Comparison of ENCODE assay signal across 1 cellular context in the genomic region with DNA sequence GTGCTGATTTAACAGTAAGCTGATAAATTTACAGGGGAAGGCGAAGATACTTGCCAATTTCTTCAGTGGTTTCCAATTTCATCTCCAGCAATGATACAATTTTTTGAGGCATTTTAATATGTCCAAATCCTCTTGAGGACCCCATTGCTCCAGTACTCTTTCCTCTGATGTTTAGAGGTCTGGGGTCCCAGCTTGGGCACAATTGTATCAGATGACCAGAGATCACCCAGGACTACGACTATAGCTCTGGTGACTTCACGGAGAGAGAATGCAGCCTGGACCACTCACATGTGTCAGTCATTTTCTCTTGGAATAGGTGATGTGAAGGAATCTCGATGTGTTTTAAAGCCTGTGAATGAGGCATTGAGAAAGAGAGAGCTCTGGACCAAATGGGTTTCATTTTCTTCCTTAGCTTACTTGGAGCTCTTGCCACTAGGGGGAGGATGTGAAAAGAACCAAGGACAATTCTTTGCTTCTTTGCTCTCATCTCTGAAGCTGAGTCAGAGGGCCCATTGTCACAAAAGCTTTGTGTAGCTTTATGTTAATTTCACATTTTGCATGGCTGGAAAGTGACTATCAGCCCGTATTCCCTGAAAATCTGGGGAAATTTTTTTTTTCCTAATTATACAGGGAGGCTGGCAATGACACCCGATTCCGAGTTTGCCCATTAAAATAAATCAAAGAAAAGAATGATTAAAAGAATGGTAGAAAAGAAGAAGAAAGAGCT.
TF ChIP-seq lines count a peak whose summit lies in the region.

No MANE protein-coding gene starts in this region.

TF ChIP-seq in WTC11, 78 proteins besides CTCF, POLR2A, EP300 and RAD21 (continued from another document):
- TF ChIP-seq, protein P1, sequence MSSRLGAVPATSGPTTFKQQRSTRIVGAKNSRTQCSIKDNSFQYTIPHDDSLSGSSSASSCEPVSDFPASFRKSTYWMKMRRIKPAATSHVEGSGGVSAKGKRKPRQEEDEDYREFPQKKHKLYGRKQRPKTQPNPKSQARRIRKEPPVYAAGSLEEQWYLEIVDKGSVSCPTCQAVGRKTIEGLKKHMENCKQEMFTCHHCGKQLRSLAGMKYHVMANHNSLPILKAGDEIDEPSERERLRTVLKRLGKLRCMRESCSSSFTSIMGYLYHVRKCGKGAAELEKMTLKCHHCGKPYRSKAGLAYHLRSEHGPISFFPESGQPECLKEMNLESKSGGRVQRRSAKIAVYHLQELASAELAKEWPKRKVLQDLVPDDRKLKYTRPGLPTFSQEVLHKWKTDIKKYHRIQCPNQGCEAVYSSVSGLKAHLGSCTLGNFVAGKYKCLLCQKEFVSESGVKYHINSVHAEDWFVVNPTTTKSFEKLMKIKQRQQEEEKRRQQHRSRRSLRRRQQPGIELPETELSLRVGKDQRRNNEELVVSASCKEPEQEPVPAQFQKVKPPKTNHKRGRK (CRISPR knock-in tag; IDR thresholded peaks at IDR 0.05; ENCODE audit: borderline replicate concordance): no peak
- TF ChIP-seq, protein P2, sequence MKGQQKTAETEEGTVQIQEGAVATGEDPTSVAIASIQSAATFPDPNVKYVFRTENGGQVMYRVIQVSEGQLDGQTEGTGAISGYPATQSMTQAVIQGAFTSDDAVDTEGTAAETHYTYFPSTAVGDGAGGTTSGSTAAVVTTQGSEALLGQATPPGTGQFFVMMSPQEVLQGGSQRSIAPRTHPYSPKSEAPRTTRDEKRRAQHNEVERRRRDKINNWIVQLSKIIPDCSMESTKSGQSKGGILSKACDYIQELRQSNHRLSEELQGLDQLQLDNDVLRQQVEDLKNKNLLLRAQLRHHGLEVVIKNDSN (CRISPR knock-in tag; IDR thresholded peaks at IDR 0.05): no peak
- TF ChIP-seq, protein P3, sequence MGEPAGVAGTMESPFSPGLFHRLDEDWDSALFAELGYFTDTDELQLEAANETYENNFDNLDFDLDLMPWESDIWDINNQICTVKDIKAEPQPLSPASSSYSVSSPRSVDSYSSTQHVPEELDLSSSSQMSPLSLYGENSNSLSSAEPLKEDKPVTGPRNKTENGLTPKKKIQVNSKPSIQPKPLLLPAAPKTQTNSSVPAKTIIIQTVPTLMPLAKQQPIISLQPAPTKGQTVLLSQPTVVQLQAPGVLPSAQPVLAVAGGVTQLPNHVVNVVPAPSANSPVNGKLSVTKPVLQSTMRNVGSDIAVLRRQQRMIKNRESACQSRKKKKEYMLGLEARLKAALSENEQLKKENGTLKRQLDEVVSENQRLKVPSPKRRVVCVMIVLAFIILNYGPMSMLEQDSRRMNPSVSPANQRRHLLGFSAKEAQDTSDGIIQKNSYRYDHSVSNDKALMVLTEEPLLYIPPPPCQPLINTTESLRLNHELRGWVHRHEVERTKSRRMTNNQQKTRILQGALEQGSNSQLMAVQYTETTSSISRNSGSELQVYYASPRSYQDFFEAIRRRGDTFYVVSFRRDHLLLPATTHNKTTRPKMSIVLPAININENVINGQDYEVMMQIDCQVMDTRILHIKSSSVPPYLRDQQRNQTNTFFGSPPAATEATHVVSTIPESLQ (CRISPR knock-in tag; IDR thresholded peaks at IDR 0.05): no peak
- TF ChIP-seq FOXP1 (CRISPR knock-in tag; IDR thresholded peaks at IDR 0.05; ENCODE audit: borderline replicate concordance): no peak
- TF ChIP-seq, protein P4, sequence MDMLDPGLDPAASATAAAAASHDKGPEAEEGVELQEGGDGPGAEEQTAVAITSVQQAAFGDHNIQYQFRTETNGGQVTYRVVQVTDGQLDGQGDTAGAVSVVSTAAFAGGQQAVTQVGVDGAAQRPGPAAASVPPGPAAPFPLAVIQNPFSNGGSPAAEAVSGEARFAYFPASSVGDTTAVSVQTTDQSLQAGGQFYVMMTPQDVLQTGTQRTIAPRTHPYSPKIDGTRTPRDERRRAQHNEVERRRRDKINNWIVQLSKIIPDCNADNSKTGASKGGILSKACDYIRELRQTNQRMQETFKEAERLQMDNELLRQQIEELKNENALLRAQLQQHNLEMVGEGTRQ (CRISPR knock-in tag; IDR thresholded peaks at IDR 0.05): no peak
- TF ChIP-seq GTF2I (CRISPR knock-in tag; conservative IDR thresholded peaks at IDR 0.05): no peak
- TF ChIP-seq, protein P5, sequence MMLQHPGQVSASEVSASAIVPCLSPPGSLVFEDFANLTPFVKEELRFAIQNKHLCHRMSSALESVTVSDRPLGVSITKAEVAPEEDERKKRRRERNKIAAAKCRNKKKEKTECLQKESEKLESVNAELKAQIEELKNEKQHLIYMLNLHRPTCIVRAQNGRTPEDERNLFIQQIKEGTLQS (CRISPR knock-in tag; conservative IDR thresholded peaks at IDR 0.05): no peak
- no peak for TF ChIP-seq SMAD4 (CRISPR knock-in tag; IDR thresholded peaks at IDR 0.05)
- TF ChIP-seq, protein P6, sequence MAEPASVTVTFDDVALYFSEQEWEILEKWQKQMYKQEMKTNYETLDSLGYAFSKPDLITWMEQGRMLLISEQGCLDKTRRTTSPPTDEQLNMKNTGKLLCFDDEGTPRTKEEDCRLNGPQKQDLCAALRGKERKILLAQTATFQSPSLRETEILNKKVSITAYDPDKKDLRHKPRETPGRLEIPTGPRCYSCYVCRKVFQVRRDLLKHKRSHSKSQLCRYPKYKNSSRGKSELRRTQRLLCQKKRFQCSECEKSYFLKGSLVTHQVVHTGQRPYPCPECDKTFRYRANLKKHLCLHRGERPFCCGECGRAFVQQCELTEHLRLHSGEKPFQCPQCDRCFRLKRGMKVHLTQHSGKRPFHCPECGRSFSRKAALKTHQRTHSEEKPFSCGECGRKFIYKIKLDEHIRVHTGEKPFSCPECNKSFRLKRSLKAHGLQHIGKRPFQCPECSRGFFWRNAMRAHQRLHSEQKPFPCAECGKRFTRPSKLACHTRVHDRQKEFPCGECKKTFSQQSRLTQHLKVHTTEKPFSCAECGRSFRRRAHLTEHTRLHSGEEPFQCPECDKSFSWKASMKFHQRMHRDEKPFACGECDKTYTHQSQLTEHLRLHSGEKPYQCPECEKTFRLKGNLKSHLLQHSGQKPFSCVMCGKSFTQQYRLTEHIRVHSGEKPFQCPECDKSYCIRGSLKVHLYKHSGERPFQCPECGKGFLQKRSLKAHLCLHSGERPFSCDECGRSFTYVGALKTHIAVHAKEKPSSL (CRISPR knock-in tag; conservative IDR thresholded peaks at IDR 0.05): no peak
- TF ChIP-seq NFYB (CRISPR knock-in tag; conservative IDR thresholded peaks at IDR 0.05; ENCODE audit: low read depth): no peak
- TF ChIP-seq, protein P7, sequence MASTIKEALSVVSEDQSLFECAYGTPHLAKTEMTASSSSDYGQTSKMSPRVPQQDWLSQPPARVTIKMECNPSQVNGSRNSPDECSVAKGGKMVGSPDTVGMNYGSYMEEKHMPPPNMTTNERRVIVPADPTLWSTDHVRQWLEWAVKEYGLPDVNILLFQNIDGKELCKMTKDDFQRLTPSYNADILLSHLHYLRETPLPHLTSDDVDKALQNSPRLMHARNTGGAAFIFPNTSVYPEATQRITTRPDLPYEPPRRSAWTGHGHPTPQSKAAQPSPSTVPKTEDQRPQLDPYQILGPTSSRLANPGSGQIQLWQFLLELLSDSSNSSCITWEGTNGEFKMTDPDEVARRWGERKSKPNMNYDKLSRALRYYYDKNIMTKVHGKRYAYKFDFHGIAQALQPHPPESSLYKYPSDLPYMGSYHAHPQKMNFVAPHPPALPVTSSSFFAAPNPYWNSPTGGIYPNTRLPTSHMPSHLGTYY (CRISPR knock-in tag; IDR thresholded peaks at IDR 0.05): no peak
- no peak for TF ChIP-seq ZNF138 (CRISPR knock-in tag; conservative IDR thresholded peaks at IDR 0.05)
- TF ChIP-seq, protein P8, sequence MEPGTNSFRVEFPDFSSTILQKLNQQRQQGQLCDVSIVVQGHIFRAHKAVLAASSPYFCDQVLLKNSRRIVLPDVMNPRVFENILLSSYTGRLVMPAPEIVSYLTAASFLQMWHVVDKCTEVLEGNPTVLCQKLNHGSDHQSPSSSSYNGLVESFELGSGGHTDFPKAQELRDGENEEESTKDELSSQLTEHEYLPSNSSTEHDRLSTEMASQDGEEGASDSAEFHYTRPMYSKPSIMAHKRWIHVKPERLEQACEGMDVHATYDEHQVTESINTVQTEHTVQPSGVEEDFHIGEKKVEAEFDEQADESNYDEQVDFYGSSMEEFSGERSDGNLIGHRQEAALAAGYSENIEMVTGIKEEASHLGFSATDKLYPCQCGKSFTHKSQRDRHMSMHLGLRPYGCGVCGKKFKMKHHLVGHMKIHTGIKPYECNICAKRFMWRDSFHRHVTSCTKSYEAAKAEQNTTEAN (CRISPR knock-in tag; IDR thresholded peaks at IDR 0.05): no peak
- TF ChIP-seq ESRRA (CRISPR knock-in tag; IDR thresholded peaks at IDR 0.05; ENCODE audit: borderline replicate concordance): no peak
- TF ChIP-seq JAZF1 (CRISPR knock-in tag; IDR thresholded peaks at IDR 0.05): no peak
